18 cellular contexts compared by ENCODE assay signal in genomic region chr1:184647471-184647870, GRCh38.
DNase-seq lines count a peak whose midpoint lies in the region; ATAC-seq and TF ChIP-seq lines count a peak whose summit lies in the region.
"Had no signal": no experiment of that assay in that cellular context is flagged by ENCODE, and none has a peak within 500 bp of the region (broad histone marks: within the 10 kb centered on the region; RNA-seq: fewer than 3 reads in every experiment).

No MANE protein-coding gene starts in this region.

- no peaks in the 10 kb centered on the region for H3K36me3 ChIP-seq in KMS-11 (ENCODE audit: insufficient read depth)
- H3K36me3 ChIP-seq in osteoblast (ENCODE audit: insufficient read depth, low read length): no peaks in the 10 kb centered on the region
- no peaks in the 10 kb centered on the region for H3K36me3 ChIP-seq in H7 (replicated peaks; ENCODE audit: control insufficient read depth, insufficient read depth, low read length)
- H3K36me3 ChIP-seq: BLaER1 treated with 17β-estradiol and CSF1 and Interleukin-3, amounts not matched to agents 10 nM and 100 nM had no signal

- peak; percentile 38 for DNase-seq in fibroblast of the aortic adventitia (ENCODE audit: low read depth)
- DNase-seq in osteoblast (ENCODE audit: insufficient read length, low spot score, missing footprints): no peak
- no peak for DNase-seq in head of caudate nucleus
- DNase-seq in H7: no peak
- DNase-seq in activated CD4-positive, alpha-beta T cell treated with anti-CD3 and anti-CD28 coated beads, Interleukin-2, amount 50 U/mL, for 4 hours: no peak
- DNase-seq in stimulated activated effector memory CD8-positive, alpha-beta T cell treated with anti-CD3 and anti-CD28 coated beads, Interleukin-12 subunit alpha, Interleukin-12 subunit beta, amount 100 ng/mL, for 72 hours (ENCODE audit: low spot score in 2 of 2): no peak
- DNase-seq: Caco-2; CD4-positive, alpha-beta memory T cell; DMS 273 treated with DMSO at 0.1 percent for 48 hours; DMS79 treated with DMSO at 0.1 percent for 48 hours; NCI-H1092; NCI-H1436; NCI-H1930; PC-9 had no signal

- H3K36me3 Mint-ChIP-seq in stimulated activated effector memory CD8-positive, alpha-beta T cell treated with anti-CD3 and anti-CD28 coated beads, Interleukin-12 subunit alpha, Interleukin-12 subunit beta, amount 100 ng/mL, for 72 hours: no peaks in the 10 kb centered on the region
- H3K36me3 Mint-ChIP-seq: CD4-positive, alpha-beta memory T cell had no signal

- no peak for ATAC-seq in stimulated activated effector memory CD8-positive, alpha-beta T cell treated with anti-CD3 and anti-CD28 coated beads, Interleukin-12 subunit alpha, Interleukin-12 subunit beta, amount 100 ng/mL, for 72 hours
- ATAC-seq: GM12878, SK-N-SH treated with all-trans-retinoic acid at 6 μM for 48 hours had no signal

- H3K27ac ChIP-seq in KMS-11 (peak overlapping the region; percentile 79), osteoblast (ENCODE audit: low read depth, low read length) (no peak overlapping the region)
- H3K27ac ChIP-seq: BLaER1 treated with 17β-estradiol and CSF1 and Interleukin-3, amounts not matched to agents 10 nM and 100 nM; PC-9 had no signal

- H2AFZ ChIP-seq in KMS-11 (ENCODE audit: low read depth): peak overlapping the region; percentile 24; the same call in 1 of the 2 replicates
- peak overlapping the region; percentile 36 for H2AFZ ChIP-seq in osteoblast (ENCODE audit: low read length)
- H2AFZ ChIP-seq: PC-9 had no signal

- intact Hi-C loops in head of caudate nucleus (cut with DNase I): no loop called here

- H3K9me3 ChIP-seq in osteoblast (ENCODE audit: low read depth, low read length): no peaks in the 10 kb centered on the region

- peaks cover 4% of the 10 kb centered on the region for H3K9me3 Mint-ChIP-seq in stimulated activated effector memory CD8-positive, alpha-beta T cell treated with anti-CD3 and anti-CD28 coated beads, Interleukin-12 subunit alpha, Interleukin-12 subunit beta, amount 100 ng/mL, for 72 hours

- no peaks in the 10 kb centered on the region for H3K4me1 Mint-ChIP-seq in stimulated activated effector memory CD8-positive, alpha-beta T cell treated with anti-CD3 and anti-CD28 coated beads, Interleukin-12 subunit alpha, Interleukin-12 subunit beta, amount 100 ng/mL, for 72 hours
- H3K4me1 Mint-ChIP-seq: CD4-positive, alpha-beta memory T cell had no signal

- H3K4me2 ChIP-seq in KMS-11: peak overlapping the region; percentile 80
- H3K4me2 ChIP-seq in osteoblast (ENCODE audit: insufficient read depth, low read length): peak overlapping the region; percentile 11
- H3K4me2 ChIP-seq: BLaER1 treated with 17β-estradiol and CSF1 and Interleukin-3, amounts not matched to agents 10 nM and 100 nM; PC-9 had no signal

- H3K79me2 ChIP-seq in KMS-11 (ENCODE audit: insufficient read depth, low read depth) (no peaks in the 10 kb centered on the region), osteoblast (ENCODE audit: insufficient read depth, low read length) (no peaks in the 10 kb centered on the region)

- H4K20me1 ChIP-seq in KMS-11 (ENCODE audit: insufficient read depth) (no peaks in the 10 kb centered on the region), osteoblast (ENCODE audit: insufficient read depth, low read length) (no peaks in the 10 kb centered on the region)
- H4K20me1 ChIP-seq: BLaER1 treated with 17β-estradiol and CSF1 and Interleukin-3, amounts not matched to agents 10 nM and 100 nM had no signal

- TF ChIP-seq CTCF in KMS-11 (conservative IDR thresholded peaks at IDR 0.05; ENCODE audit: low read depth, low read length): no peak
- TF ChIP-seq CTCF in fibroblast of the aortic adventitia (IDR thresholded peaks at IDR 0.05; ENCODE audit: insufficient read depth, low read length): no peak
- no peak for TF ChIP-seq CTCF in osteoblast (IDR thresholded peaks at IDR 0.05; ENCODE audit: extremely low read depth, low read depth, low read length)

- no peak overlapping the region for H3K4me3 Mint-ChIP-seq in stimulated activated effector memory CD8-positive, alpha-beta T cell treated with anti-CD3 and anti-CD28 coated beads, Interleukin-12 subunit alpha, Interleukin-12 subunit beta, amount 100 ng/mL, for 72 hours
- H3K4me3 Mint-ChIP-seq: CD4-positive, alpha-beta memory T cell had no signal

- peak overlapping the region; percentile 18; the same call in 1 of the 2 replicates for H3K9ac ChIP-seq in KMS-11
- H3K9ac ChIP-seq: BLaER1 treated with 17β-estradiol and CSF1 and Interleukin-3, amounts not matched to agents 10 nM and 100 nM had no signal

- H3K27ac Mint-ChIP-seq in stimulated activated effector memory CD8-positive, alpha-beta T cell treated with anti-CD3 and anti-CD28 coated beads, Interleukin-12 subunit alpha, Interleukin-12 subunit beta, amount 100 ng/mL, for 72 hours: no peak overlapping the region
- H3K27ac Mint-ChIP-seq: CD4-positive, alpha-beta memory T cell had no signal

- peaks cover 61% of the 10 kb centered on the region for H3K4me1 ChIP-seq in KMS-11 (ENCODE audit: low read depth, poor library complexity, severe bottlenecking)
- H3K4me1 ChIP-seq in osteoblast (ENCODE audit: insufficient read depth, low read length): peaks cover 7% of the 10 kb centered on the region
- H3K4me1 ChIP-seq: Caco-2 had no signal

- no peak overlapping the region for H3K4me3 ChIP-seq in KMS-11 (IDR thresholded peaks at IDR 0.05; ENCODE audit: insufficient read depth, low read depth, low read length)
- H3K4me3 ChIP-seq in fibroblast of the aortic adventitia (ENCODE audit: low read depth, low read length): no peak overlapping the region
- no peak overlapping the region for H3K4me3 ChIP-seq in osteoblast (ENCODE audit: insufficient read depth, low read length)
- H3K4me3 ChIP-seq in H7 (ENCODE audit: insufficient read depth, low read depth, low read length): no peak overlapping the region
- H3K4me3 ChIP-seq: BLaER1 treated with 17β-estradiol and CSF1 and Interleukin-3, amounts not matched to agents 10 nM and 100 nM; GM12878; PC-9 had no signal

- H3K27me3 ChIP-seq in KMS-11 (ENCODE audit: insufficient read depth, low read depth) (no peaks in the 10 kb centered on the region), osteoblast (ENCODE audit: insufficient read depth, low read length) (peaks cover 11% of the 10 kb centered on the region), H7 (ENCODE audit: control insufficient read depth, insufficient read depth, low read length) (no peaks in the 10 kb centered on the region)
- H3K27me3 ChIP-seq: BLaER1 treated with 17β-estradiol and CSF1 and Interleukin-3, amounts not matched to agents 10 nM and 100 nM had no signal
